In genomic region chr17:20236586-20237227, GRCh38 we compare ENCODE assay signal across 16 cellular contexts.
"Had no signal": no experiment of that assay in that cellular context is flagged by ENCODE, and none has a peak within 500 bp of the region (broad histone marks: within the 10 kb centered on the region; RNA-seq: fewer than 3 reads in every experiment).

No MANE protein-coding gene starts in this region.

- H3K4me1 ChIP-seq: colonic mucosa, esophagus squamous epithelium, thyroid gland had no signal

- H3K27ac Mint-ChIP-seq: activated CD4-positive, alpha-beta memory T cell treated with anti-CD3 and anti-CD28 coated beads for 36 hours; activated CD8-positive, alpha-beta memory T cell treated with anti-CD3 and anti-CD28 coated beads, Interleukin-2, amount 10 ng/mL, durations not matched to agents 7 days and 5 days; activated naive CD4-positive, alpha-beta T cell treated with anti-CD3 and anti-CD28 coated beads, Interleukin-2, amount 10 ng/mL, durations not matched to agents 7 days and 5 days; activated T-helper 2 cell treated with anti-CD3 and anti-CD28 coated beads, Interferon-gamma antibody, Interleukin-2, Interleukin-4, amounts not matched to agents 10 μg/mL and 5 μg/mL and 100 μg/mL, durations not matched to agents 14 hours and 24 hours and 36 hours; natural killer cell had no signal

- H3K36me3 Mint-ChIP-seq: activated CD4-positive, alpha-beta memory T cell treated with anti-CD3 and anti-CD28 coated beads for 36 hours had no signal

- H3K27me3 Mint-ChIP-seq: activated CD4-positive, alpha-beta memory T cell treated with anti-CD3 and anti-CD28 coated beads for 36 hours; activated CD8-positive, alpha-beta memory T cell treated with anti-CD3 and anti-CD28 coated beads, Interleukin-2, amount 10 ng/mL, durations not matched to agents 7 days and 5 days; activated naive CD4-positive, alpha-beta T cell treated with anti-CD3 and anti-CD28 coated beads, Interleukin-2, amount 10 ng/mL, durations not matched to agents 7 days and 5 days; stimulated activated naive CD8-positive, alpha-beta T cell treated with anti-CD3 and anti-CD28 coated beads, Interleukin-15, amount 100 ng/mL, for 72 hours had no signal

- H3K4me3 ChIP-seq: colonic mucosa, esophagus squamous epithelium, lung, SK-N-MC, thyroid gland had no signal

- ATAC-seq: activated CD8-positive, alpha-beta memory T cell treated with anti-CD3 and anti-CD28 coated beads, Interleukin-2, amount 10 ng/mL, durations not matched to agents 7 days and 5 days; natural killer cell; stimulated activated naive CD8-positive, alpha-beta T cell treated with anti-CD3 and anti-CD28 coated beads, Interleukin-15, amount 100 ng/mL, for 72 hours had no signal

- DNase-seq: activated CD4-positive, alpha-beta memory T cell treated with anti-CD3 and anti-CD28 coated beads for 36 hours; activated CD8-positive, alpha-beta memory T cell treated with anti-CD3 and anti-CD28 coated beads, Interleukin-2, amount 10 ng/mL, durations not matched to agents 7 days and 5 days; activated naive CD4-positive, alpha-beta T cell treated with anti-CD3 and anti-CD28 coated beads, Interleukin-2, amount 10 ng/mL, durations not matched to agents 7 days and 5 days; activated T-cell treated with anti-CD3 and anti-CD28 coated beads, Interleukin-2, amount 50 U/mL, for 1 hour; colonic mucosa; effector CD8-positive, alpha-beta T cell; esophagus squamous epithelium; immature natural killer cell; natural killer cell; stimulated activated CD4-positive, alpha-beta T cell treated with anti-CD3 and anti-CD28 coated beads, Interleukin-1b, Interleukin-23, amount 100 ng/mL, for 48 hours; stimulated activated naive CD8-positive, alpha-beta T cell treated with anti-CD3 and anti-CD28 coated beads, Interleukin-15, amount 100 ng/mL, for 72 hours; T-helper 9 cell; thyroid gland had no signal

- H3K4me3 Mint-ChIP-seq: activated CD4-positive, alpha-beta memory T cell treated with anti-CD3 and anti-CD28 coated beads for 36 hours; activated CD8-positive, alpha-beta memory T cell treated with anti-CD3 and anti-CD28 coated beads, Interleukin-2, amount 10 ng/mL, durations not matched to agents 7 days and 5 days; activated naive CD4-positive, alpha-beta T cell treated with anti-CD3 and anti-CD28 coated beads, Interleukin-2, amount 10 ng/mL, durations not matched to agents 7 days and 5 days; immature natural killer cell; natural killer cell; stimulated activated naive CD8-positive, alpha-beta T cell treated with anti-CD3 and anti-CD28 coated beads, Interleukin-15, amount 100 ng/mL, for 72 hours had no signal

- H3K27ac ChIP-seq: colonic mucosa, esophagus squamous epithelium, SK-N-MC, thyroid gland had no signal

- H3K9me3 ChIP-seq: colonic mucosa, esophagus squamous epithelium, thyroid gland had no signal

- H3K27me3 ChIP-seq: colonic mucosa, esophagus squamous epithelium, thyroid gland had no signal

- H3K9me3 Mint-ChIP-seq: activated CD4-positive, alpha-beta memory T cell treated with anti-CD3 and anti-CD28 coated beads for 36 hours; activated T-helper 2 cell treated with anti-CD3 and anti-CD28 coated beads, Interferon-gamma antibody, Interleukin-2, Interleukin-4, amounts not matched to agents 10 μg/mL and 5 μg/mL and 100 μg/mL, durations not matched to agents 14 hours and 24 hours and 36 hours; immature natural killer cell; natural killer cell; stimulated activated naive CD8-positive, alpha-beta T cell treated with anti-CD3 and anti-CD28 coated beads, Interleukin-15, amount 100 ng/mL, for 72 hours had no signal
